ENCODE assay signal across 8 cellular contexts in genomic region chr4:114147619-114148208, GRCh38.
A peak's percentile ranks its signal among the peaks of the same experiment; 100 is the strongest.
DNase-seq lines count a peak whose midpoint lies in the region; ATAC-seq lines count a peak whose summit lies in the region.
"Not testable (repeated sequence)": the region's sequence is repeated elsewhere in the genome, so short reads cannot be mapped to it uniquely, and the experiment has no call there.

No MANE protein-coding gene starts in this region.

- peaks cover 14% of the 10 kb centered on the region for H3K4me1 Mint-ChIP-seq in activated CD4-positive, alpha-beta T cell treated with anti-CD3 and anti-CD28 coated beads, Interleukin-2, amount 10 ng/mL, durations not matched to agents 7 days and 5 days
- not testable (repeated sequence) for H3K4me1 Mint-ChIP-seq in activated T-helper 1 cell treated with anti-CD3 and anti-CD28 coated beads, Interleukin-12 subunit alpha, Interleukin-12 subunit beta, Interleukin-2, Interleukin-4 antibody, amounts not matched to agents 30 ng/mL and 10 ng/mL and 1 ng/mL, durations not matched to agents 14 hours and 24 hours and 36 hours (ENCODE audit: low read depth); natural killer cell treated with Interleukin-12 subunit alpha and Interleukin-12 subunit beta and Interleukin-15 and Interleukin-18, amount 100 ng/mL, for 72 hours (ENCODE audit: low read depth in 2 of 2)
- H3K4me1 Mint-ChIP-seq in central memory CD8-positive, alpha-beta T cell, result peaks cover 12% of the 10 kb centered on the region
- peaks cover 12% of the 10 kb centered on the region for H3K4me1 Mint-ChIP-seq in stimulated activated naive CD8-positive, alpha-beta T cell treated with anti-CD3 and anti-CD28 coated beads, Interleukin-15, Interleukin-2, amounts not matched to agents 100 ng/mL and 50 ng/mL, for 24 hours (ENCODE audit: low read depth)

- intact Hi-C loops in activated T-helper 1 cell treated with anti-CD3 and anti-CD28 coated beads, Interleukin-12 subunit alpha, Interleukin-12 subunit beta, Interleukin-2, Interleukin-4 antibody, amounts not matched to agents 30 ng/mL and 10 ng/mL and 1 ng/mL, durations not matched to agents 14 hours and 24 hours and 36 hours (cut with micrococcal nuclease), result not testable (repeated sequence)

- DNase-seq in GDM1 (lab: John Stamatoyannopoulos, UW) (peak; percentile 87), OCI-M1 (lab: John Stamatoyannopoulos, UW) (peak; percentile 50)
- DNase-seq in Jurkat, Clone E6-1 (ENCODE audit: low read depth, low spot score), result peak; percentile 54
- peak; percentile 37 for DNase-seq in activated CD4-positive, alpha-beta T cell treated with anti-CD3 and anti-CD28 coated beads, Interleukin-2, amount 10 ng/mL, durations not matched to agents 7 days and 5 days
- not testable (repeated sequence) for DNase-seq in activated T-helper 1 cell treated with anti-CD3 and anti-CD28 coated beads, Interleukin-12 subunit alpha, Interleukin-12 subunit beta, Interleukin-2, Interleukin-4 antibody, amounts not matched to agents 30 ng/mL and 10 ng/mL and 1 ng/mL, durations not matched to agents 14 hours and 24 hours and 36 hours (ENCODE audit: low spot score); central memory CD8-positive, alpha-beta T cell (ENCODE audit: low spot score in 2 of 2); natural killer cell treated with Interleukin-12 subunit alpha and Interleukin-12 subunit beta and Interleukin-15 and Interleukin-18, amount 100 ng/mL, for 72 hours (ENCODE audit: low spot score)

- H3K36me3 Mint-ChIP-seq in activated CD4-positive, alpha-beta T cell treated with anti-CD3 and anti-CD28 coated beads, Interleukin-2, amount 10 ng/mL, durations not matched to agents 7 days and 5 days (ENCODE audit: low read depth); activated T-helper 1 cell treated with anti-CD3 and anti-CD28 coated beads, Interleukin-12 subunit alpha, Interleukin-12 subunit beta, Interleukin-2, Interleukin-4 antibody, amounts not matched to agents 30 ng/mL and 10 ng/mL and 1 ng/mL, durations not matched to agents 14 hours and 24 hours and 36 hours (ENCODE audit: low read depth); central memory CD8-positive, alpha-beta T cell (ENCODE audit: insufficient read depth); natural killer cell treated with Interleukin-12 subunit alpha and Interleukin-12 subunit beta and Interleukin-15 and Interleukin-18, amount 100 ng/mL, for 72 hours; stimulated activated naive CD8-positive, alpha-beta T cell treated with anti-CD3 and anti-CD28 coated beads, Interleukin-15, Interleukin-2, amounts not matched to agents 100 ng/mL and 50 ng/mL, for 24 hours (ENCODE audit: low read depth): not testable (repeated sequence)

- H3K4me3 ChIP-seq in Jurkat, Clone E6-1 (ENCODE audit: low read length), result peak overlapping the region; percentile 35

- peak overlapping the region; percentile 78 for H3K27ac Mint-ChIP-seq in activated CD4-positive, alpha-beta T cell treated with anti-CD3 and anti-CD28 coated beads, Interleukin-2, amount 10 ng/mL, durations not matched to agents 7 days and 5 days
- not testable (repeated sequence) for H3K27ac Mint-ChIP-seq in activated T-helper 1 cell treated with anti-CD3 and anti-CD28 coated beads, Interleukin-12 subunit alpha, Interleukin-12 subunit beta, Interleukin-2, Interleukin-4 antibody, amounts not matched to agents 30 ng/mL and 10 ng/mL and 1 ng/mL, durations not matched to agents 14 hours and 24 hours and 36 hours; central memory CD8-positive, alpha-beta T cell (ENCODE audit: low read depth)
- H3K27ac Mint-ChIP-seq in natural killer cell treated with Interleukin-12 subunit alpha and Interleukin-12 subunit beta and Interleukin-15 and Interleukin-18, amount 100 ng/mL, for 72 hours, result peak overlapping the region in 1 of 2 donors; percentile 22
- peak overlapping the region; percentile 57 for H3K27ac Mint-ChIP-seq in stimulated activated naive CD8-positive, alpha-beta T cell treated with anti-CD3 and anti-CD28 coated beads, Interleukin-15, Interleukin-2, amounts not matched to agents 100 ng/mL and 50 ng/mL, for 24 hours

- CTCF ChIA-PET in activated CD4-positive, alpha-beta T cell treated with anti-CD3 and anti-CD28 coated beads, Interleukin-2, amount 10 ng/mL, durations not matched to agents 7 days and 5 days (lab: Charles Lee), result not testable (repeated sequence)

- not testable (repeated sequence) for H3K9me3 Mint-ChIP-seq in activated CD4-positive, alpha-beta T cell treated with anti-CD3 and anti-CD28 coated beads, Interleukin-2, amount 10 ng/mL, durations not matched to agents 7 days and 5 days; activated T-helper 1 cell treated with anti-CD3 and anti-CD28 coated beads, Interleukin-12 subunit alpha, Interleukin-12 subunit beta, Interleukin-2, Interleukin-4 antibody, amounts not matched to agents 30 ng/mL and 10 ng/mL and 1 ng/mL, durations not matched to agents 14 hours and 24 hours and 36 hours; central memory CD8-positive, alpha-beta T cell; natural killer cell treated with Interleukin-12 subunit alpha and Interleukin-12 subunit beta and Interleukin-15 and Interleukin-18, amount 100 ng/mL, for 72 hours; stimulated activated naive CD8-positive, alpha-beta T cell treated with anti-CD3 and anti-CD28 coated beads, Interleukin-15, Interleukin-2, amounts not matched to agents 100 ng/mL and 50 ng/mL, for 24 hours

- H3K27me3 Mint-ChIP-seq in activated CD4-positive, alpha-beta T cell treated with anti-CD3 and anti-CD28 coated beads, Interleukin-2, amount 10 ng/mL, durations not matched to agents 7 days and 5 days; activated T-helper 1 cell treated with anti-CD3 and anti-CD28 coated beads, Interleukin-12 subunit alpha, Interleukin-12 subunit beta, Interleukin-2, Interleukin-4 antibody, amounts not matched to agents 30 ng/mL and 10 ng/mL and 1 ng/mL, durations not matched to agents 14 hours and 24 hours and 36 hours (ENCODE audit: insufficient read depth): not testable (repeated sequence)
- H3K27me3 Mint-ChIP-seq in central memory CD8-positive, alpha-beta T cell, result peaks cover 45% of the 10 kb centered on the region
- peaks cover 0 to 10% of the 10 kb centered on the region in 2 donors for H3K27me3 Mint-ChIP-seq in natural killer cell treated with Interleukin-12 subunit alpha and Interleukin-12 subunit beta and Interleukin-15 and Interleukin-18, amount 100 ng/mL, for 72 hours
- peaks cover 24% of the 10 kb centered on the region for H3K27me3 Mint-ChIP-seq in stimulated activated naive CD8-positive, alpha-beta T cell treated with anti-CD3 and anti-CD28 coated beads, Interleukin-15, Interleukin-2, amounts not matched to agents 100 ng/mL and 50 ng/mL, for 24 hours

- POLR2A ChIA-PET in activated CD4-positive, alpha-beta T cell treated with anti-CD3 and anti-CD28 coated beads, Interleukin-2, amount 10 ng/mL, durations not matched to agents 7 days and 5 days (lab: Charles Lee), result not testable (repeated sequence)

- peak overlapping the region; percentile 48 for H3K4me3 Mint-ChIP-seq in activated CD4-positive, alpha-beta T cell treated with anti-CD3 and anti-CD28 coated beads, Interleukin-2, amount 10 ng/mL, durations not matched to agents 7 days and 5 days
- peak overlapping the region; percentile 61 for H3K4me3 Mint-ChIP-seq in activated T-helper 1 cell treated with anti-CD3 and anti-CD28 coated beads, Interleukin-12 subunit alpha, Interleukin-12 subunit beta, Interleukin-2, Interleukin-4 antibody, amounts not matched to agents 30 ng/mL and 10 ng/mL and 1 ng/mL, durations not matched to agents 14 hours and 24 hours and 36 hours
- peak overlapping the region; percentile 74 for H3K4me3 Mint-ChIP-seq in central memory CD8-positive, alpha-beta T cell
- H3K4me3 Mint-ChIP-seq in natural killer cell treated with Interleukin-12 subunit alpha and Interleukin-12 subunit beta and Interleukin-15 and Interleukin-18, amount 100 ng/mL, for 72 hours, result peak overlapping the region; percentile 67
- H3K4me3 Mint-ChIP-seq in stimulated activated naive CD8-positive, alpha-beta T cell treated with anti-CD3 and anti-CD28 coated beads, Interleukin-15, Interleukin-2, amounts not matched to agents 100 ng/mL and 50 ng/mL, for 24 hours, result peak overlapping the region; percentile 77

- ATAC-seq in central memory CD8-positive, alpha-beta T cell (replicated peaks; ENCODE audit: extremely low read depth, poor library complexity, severe bottlenecking); natural killer cell treated with Interleukin-12 subunit alpha and Interleukin-12 subunit beta and Interleukin-15 and Interleukin-18, amount 100 ng/mL, for 72 hours: not testable (repeated sequence)
